1 cellular context compared by ENCODE assay signal in the genomic region with DNA sequence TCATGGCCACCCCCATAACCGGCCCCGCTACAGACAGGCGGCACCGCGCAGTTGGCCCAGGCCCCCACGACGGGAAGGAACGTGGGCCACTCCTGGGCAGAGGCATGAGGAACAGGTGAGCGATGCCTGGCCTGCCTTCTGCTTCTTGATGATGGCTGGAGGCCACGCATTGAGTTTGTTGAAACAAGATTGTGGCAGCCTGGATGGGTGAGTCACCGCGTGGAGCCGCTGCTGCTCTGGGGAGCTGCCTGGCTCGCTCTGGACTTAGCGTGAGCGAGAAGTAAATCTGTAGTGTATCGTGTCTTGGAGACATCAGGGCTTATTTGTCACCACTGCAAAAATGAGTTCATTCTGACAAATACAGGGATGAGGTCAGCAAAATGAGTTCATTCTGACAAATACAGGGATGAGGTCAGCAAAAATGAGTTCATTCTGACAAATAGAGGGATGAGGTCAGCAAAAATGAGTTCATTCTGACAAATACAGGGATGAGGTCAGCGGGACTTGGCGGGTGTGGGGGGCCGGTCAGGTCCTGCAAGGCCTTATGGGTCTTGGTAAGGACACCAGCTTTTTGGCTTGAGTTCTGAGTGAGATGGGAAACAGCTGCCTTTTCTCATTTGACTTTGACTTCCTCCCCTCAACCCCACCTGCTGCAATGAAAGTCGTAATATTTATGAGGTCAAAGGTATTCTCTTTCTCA.
TF ChIP-seq lines count a peak whose summit lies in the region.

No MANE protein-coding gene starts in this region.

TF ChIP-seq in HepG2, 621 proteins besides CTCF, POLR2A, EP300 and RAD21 (continued from another document):
- TF ChIP-seq ZBTB7B (CRISPR knock-in tag; IDR thresholded peaks at IDR 0.05) (no peak), ZNF883 (CRISPR knock-in tag; IDR thresholded peaks at IDR 0.05; ENCODE audit: not compliant biosample characterization) (no peak), ZNF773 (CRISPR knock-in tag; IDR thresholded peaks at IDR 0.05; ENCODE audit: borderline replicate concordance) (no peak), RFX5 (IDR thresholded peaks at IDR 0.05; ENCODE audit: low read depth, low read length) (peak; percentile 58; the same call in 1 of the 2 replicates), NR1H2 (CRISPR knock-in tag; IDR thresholded peaks at IDR 0.05; ENCODE audit: borderline replicate concordance, low read depth) (no peak), ZNF629 (CRISPR knock-in tag; conservative IDR thresholded peaks at IDR 0.05) (no peak), ZNF563 (CRISPR knock-in tag; IDR thresholded peaks at IDR 0.05) (no peak), ATF7 (IDR thresholded peaks at IDR 0.05) (peak; percentile 93), ATF7 (CRISPR knock-in tag; IDR thresholded peaks at IDR 0.05) (peak; percentile 26; the same call in 1 of the 2 replicates), FOXA3 (CRISPR knock-in tag; IDR thresholded peaks at IDR 0.05) (peak; percentile 27; the same call in 1 of the 2 replicates), ZNF749 (CRISPR knock-in tag; IDR thresholded peaks at IDR 0.05; ENCODE audit: borderline replicate concordance) (no peak), MAFK (conservative IDR thresholded peaks at IDR 0.05 in 1 of 2, IDR thresholded peaks at IDR 0.05 in 1 of 2; ENCODE audit: low read length in 2 of 2) (peak; percentile 99 to 100), ZFP62 (CRISPR knock-in tag; IDR thresholded peaks at IDR 0.05) (no peak), ESRRA (CRISPR knock-in tag; IDR thresholded peaks at IDR 0.05; ENCODE audit: low read depth) (no peak), ZBTB21 (CRISPR knock-in tag; IDR thresholded peaks at IDR 0.05) (peak; percentile 85), ZNF781 (CRISPR knock-in tag; IDR thresholded peaks at IDR 0.05; ENCODE audit: borderline replicate concordance, not compliant biosample characterization) (no peak), MAZ (IDR thresholded peaks at IDR 0.05; ENCODE audit: borderline replicate concordance, low read depth, low read length) (no peak), MAZ (CRISPR knock-in tag; IDR thresholded peaks at IDR 0.05; ENCODE audit: low read depth) (no peak), ZNF292 (CRISPR knock-in tag; IDR thresholded peaks at IDR 0.05; ENCODE audit: borderline replicate concordance, low read depth) (no peak), ZSCAN20 (CRISPR knock-in tag; IDR thresholded peaks at IDR 0.05; ENCODE audit: borderline replicate concordance) (no peak)
- TF ChIP-seq, protein P1, sequence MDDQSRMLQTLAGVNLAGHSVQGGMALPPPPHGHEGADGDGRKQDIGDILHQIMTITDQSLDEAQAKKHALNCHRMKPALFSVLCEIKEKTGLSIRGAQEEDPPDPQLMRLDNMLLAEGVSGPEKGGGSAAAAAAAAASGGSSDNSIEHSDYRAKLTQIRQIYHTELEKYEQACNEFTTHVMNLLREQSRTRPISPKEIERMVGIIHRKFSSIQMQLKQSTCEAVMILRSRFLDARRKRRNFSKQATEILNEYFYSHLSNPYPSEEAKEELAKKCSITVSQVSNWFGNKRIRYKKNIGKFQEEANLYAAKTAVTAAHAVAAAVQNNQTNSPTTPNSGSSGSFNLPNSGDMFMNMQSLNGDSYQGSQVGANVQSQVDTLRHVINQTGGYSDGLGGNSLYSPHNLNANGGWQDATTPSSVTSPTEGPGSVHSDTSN (CRISPR knock-in tag; IDR thresholded peaks at IDR 0.05; ENCODE audit: borderline replicate concordance): no peak
- TF ChIP-seq, protein P2, sequence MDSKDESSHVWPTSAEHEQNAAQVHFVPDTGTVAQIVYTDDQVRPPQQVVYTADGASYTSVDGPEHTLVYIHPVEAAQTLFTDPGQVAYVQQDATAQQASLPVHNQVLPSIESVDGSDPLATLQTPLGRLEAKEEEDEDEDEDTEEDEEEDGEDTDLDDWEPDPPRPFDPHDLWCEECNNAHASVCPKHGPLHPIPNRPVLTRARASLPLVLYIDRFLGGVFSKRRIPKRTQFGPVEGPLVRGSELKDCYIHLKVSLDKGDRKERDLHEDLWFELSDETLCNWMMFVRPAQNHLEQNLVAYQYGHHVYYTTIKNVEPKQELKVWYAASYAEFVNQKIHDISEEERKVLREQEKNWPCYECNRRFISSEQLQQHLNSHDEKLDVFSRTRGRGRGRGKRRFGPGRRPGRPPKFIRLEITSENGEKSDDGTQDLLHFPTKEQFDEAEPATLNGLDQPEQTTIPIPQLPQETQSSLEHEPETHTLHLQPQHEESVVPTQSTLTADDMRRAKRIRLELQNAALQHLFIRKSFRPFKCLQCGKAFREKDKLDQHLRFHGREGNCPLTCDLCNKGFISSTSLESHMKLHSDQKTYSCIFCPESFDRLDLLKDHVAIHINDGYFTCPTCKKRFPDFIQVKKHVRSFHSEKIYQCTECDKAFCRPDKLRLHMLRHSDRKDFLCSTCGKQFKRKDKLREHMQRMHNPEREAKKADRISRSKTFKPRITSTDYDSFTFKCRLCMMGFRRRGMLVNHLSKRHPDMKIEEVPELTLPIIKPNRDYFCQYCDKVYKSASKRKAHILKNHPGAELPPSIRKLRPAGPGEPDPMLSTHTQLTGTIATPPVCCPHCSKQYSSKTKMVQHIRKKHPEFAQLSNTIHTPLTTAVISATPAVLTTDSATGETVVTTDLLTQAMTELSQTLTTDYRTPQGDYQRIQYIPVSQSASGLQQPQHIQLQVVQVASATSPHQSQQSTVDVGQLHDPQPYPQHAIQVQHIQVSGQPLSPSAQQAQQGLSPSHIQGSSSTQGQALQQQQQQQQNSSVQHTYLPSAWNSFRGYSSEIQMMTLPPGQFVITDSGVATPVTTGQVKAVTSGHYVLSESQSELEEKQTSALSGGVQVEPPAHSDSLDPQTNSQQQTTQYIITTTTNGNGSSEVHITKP (CRISPR knock-in tag; IDR thresholded peaks at IDR 0.05; ENCODE audit: low read depth): no peak
